ENCODE assay signal across 10 cellular contexts in genomic region chr20:8209061-8209460, GRCh38.
DNase-seq lines count a peak whose midpoint lies in the region; ATAC-seq and TF ChIP-seq lines count a peak whose summit lies in the region.
"Had no signal": no experiment of that assay in that cellular context is flagged by ENCODE, and none has a peak within 500 bp of the region (broad histone marks: within the 10 kb centered on the region; RNA-seq: fewer than 3 reads in every experiment).

No MANE protein-coding gene starts in this region.

- peak overlapping the region in 3 of 5 donors; percentile 15 to 50 (median 46) for H3K27ac ChIP-seq in adrenal gland

- no peaks in the 10 kb centered on the region for H3K27me3 ChIP-seq in adrenal gland

- peaks cover 30% of the 10 kb centered on the region for H3K4me1 Mint-ChIP-seq in stimulated activated effector memory CD8-positive, alpha-beta T cell treated with anti-CD3 and anti-CD28 coated beads, Interleukin-12 subunit alpha, Interleukin-12 subunit beta, amount 100 ng/mL, for 72 hours
- H3K4me1 Mint-ChIP-seq in stimulated activated naive B cell treated with anti-CD40 and anti-IgM and Interleukin-4, amounts not matched to agents 10 μg/mL and 1 μg/mL and 100 μg/mL, for 72 hours: peaks cover 24 to 33% of the 10 kb centered on the region in 2 donors

- H3K36me3 Mint-ChIP-seq in stimulated activated effector memory CD8-positive, alpha-beta T cell treated with anti-CD3 and anti-CD28 coated beads, Interleukin-12 subunit alpha, Interleukin-12 subunit beta, amount 100 ng/mL, for 72 hours: no peaks in the 10 kb centered on the region
- peaks cover 0 to 4% of the 10 kb centered on the region in 2 donors for H3K36me3 Mint-ChIP-seq in stimulated activated naive B cell treated with anti-CD40 and anti-IgM and Interleukin-4, amounts not matched to agents 10 μg/mL and 1 μg/mL and 100 μg/mL, for 72 hours

- TF ChIP-seq POLR2A in adrenal gland (IDR thresholded peaks at IDR 0.05): no peak

- no peak overlapping the region for H3K27ac Mint-ChIP-seq in stimulated activated effector memory CD8-positive, alpha-beta T cell treated with anti-CD3 and anti-CD28 coated beads, Interleukin-12 subunit alpha, Interleukin-12 subunit beta, amount 100 ng/mL, for 72 hours
- H3K27ac Mint-ChIP-seq in stimulated activated naive B cell treated with anti-CD40 and anti-IgM and Interleukin-4, amounts not matched to agents 10 μg/mL and 1 μg/mL and 100 μg/mL, for 72 hours: no peak overlapping the region

- peak overlapping the region in 1 of 4 donors; percentile 33 for H3K4me3 ChIP-seq in adrenal gland

- ATAC-seq in HG02678 (IDR thresholded peaks at IDR 0.05; ENCODE audit: unreplicated experiment): peak; percentile 46
- peak; percentile 61 for ATAC-seq in stimulated activated effector memory CD8-positive, alpha-beta T cell treated with anti-CD3 and anti-CD28 coated beads, Interleukin-12 subunit alpha, Interleukin-12 subunit beta, amount 100 ng/mL, for 72 hours
- ATAC-seq in stimulated activated naive B cell treated with anti-CD40 and anti-IgM and Interleukin-4, amounts not matched to agents 10 μg/mL and 1 μg/mL and 100 μg/mL, for 72 hours (replicated peaks): no peak

- peaks cover 7 to 54% of the 10 kb centered on the region in 2 donors for H3K4me1 ChIP-seq in adrenal gland (replicated peaks in 1 of 2)

- H3K9me3 Mint-ChIP-seq in stimulated activated effector memory CD8-positive, alpha-beta T cell treated with anti-CD3 and anti-CD28 coated beads, Interleukin-12 subunit alpha, Interleukin-12 subunit beta, amount 100 ng/mL, for 72 hours: no peaks in the 10 kb centered on the region
- H3K9me3 Mint-ChIP-seq in stimulated activated naive B cell treated with anti-CD40 and anti-IgM and Interleukin-4, amounts not matched to agents 10 μg/mL and 1 μg/mL and 100 μg/mL, for 72 hours: no peaks in the 10 kb centered on the region

- DNase-seq in NCI-H2227 treated with DMSO at 0.1 percent for 48 hours (lab: John Stamatoyannopoulos, UW): peak; percentile 17
- no peak for DNase-seq in NCI-H2227 (lab: John Stamatoyannopoulos, UW; ENCODE audit: unreplicated experiment)
- DNase-seq in adrenal gland: no peak
- DNase-seq in stimulated activated effector memory CD8-positive, alpha-beta T cell treated with anti-CD3 and anti-CD28 coated beads, Interleukin-12 subunit alpha, Interleukin-12 subunit beta, amount 100 ng/mL, for 72 hours (ENCODE audit: low spot score in 2 of 2): no peak
- no peak for DNase-seq in NCI-H1694 (lab: John Stamatoyannopoulos, UW)
- no peak for DNase-seq in stimulated activated naive B cell treated with anti-CD40 and anti-IgM and Interleukin-4, amounts not matched to agents 10 μg/mL and 1 μg/mL and 100 μg/mL, for 72 hours
- no peak for DNase-seq in RPMI8226
- DNase-seq: NCI-H510A; stimulated activated CD4-positive, alpha-beta T cell treated with anti-CD3 and anti-CD28 coated beads, Interleukin-1b, Interleukin-23, amount 100 ng/mL, for 48 hours had no signal

- H3K36me3 ChIP-seq in adrenal gland (replicated peaks in 1 of 2): no peaks in the 10 kb centered on the region

- no peaks in the 10 kb centered on the region for H3K27me3 Mint-ChIP-seq in stimulated activated naive B cell treated with anti-CD40 and anti-IgM and Interleukin-4, amounts not matched to agents 10 μg/mL and 1 μg/mL and 100 μg/mL, for 72 hours

- 9 to 17% (median 14%) methylated on average over 2 of the region's 2 CpGs for WGBS in adrenal gland, 4 donors

- no peak overlapping the region for H3K4me3 Mint-ChIP-seq in stimulated activated effector memory CD8-positive, alpha-beta T cell treated with anti-CD3 and anti-CD28 coated beads, Interleukin-12 subunit alpha, Interleukin-12 subunit beta, amount 100 ng/mL, for 72 hours
- H3K4me3 Mint-ChIP-seq in stimulated activated naive B cell treated with anti-CD40 and anti-IgM and Interleukin-4, amounts not matched to agents 10 μg/mL and 1 μg/mL and 100 μg/mL, for 72 hours: no peak overlapping the region

- no peaks in the 10 kb centered on the region for H3K9me3 ChIP-seq in adrenal gland (replicated peaks in 1 of 3)

- intact Hi-C loops in adrenal gland (cut with DNase I): loop anchor here in 1 of 2 donors (10.0 kb wide), 1 partner anchor 74 kb away; the partner anchor contains the start of gene PLCB1

- TF ChIP-seq CTCF in adrenal gland (IDR thresholded peaks at IDR 0.05): no peak

Comparison
In these comparisons a context has a peak if more than half of its experiments do, and no peak if none do; other contexts are left out.
1. ATAC-seq: peak in HG02678 (single experiment) and stimulated activated effector memory CD8-positive, alpha-beta T cell treated with anti-CD3 and anti-CD28 coated beads, Interleukin-12 subunit alpha, Interleukin-12 subunit beta, amount 100 ng/mL, for 72 hours (single experiment); none in stimulated activated naive B cell treated with anti-CD40 and anti-IgM and Interleukin-4, amounts not matched to agents 10 μg/mL and 1 μg/mL and 100 μg/mL, for 72 hours (0 of 2).